16 cellular contexts compared by ENCODE assay signal in the genomic region with DNA sequence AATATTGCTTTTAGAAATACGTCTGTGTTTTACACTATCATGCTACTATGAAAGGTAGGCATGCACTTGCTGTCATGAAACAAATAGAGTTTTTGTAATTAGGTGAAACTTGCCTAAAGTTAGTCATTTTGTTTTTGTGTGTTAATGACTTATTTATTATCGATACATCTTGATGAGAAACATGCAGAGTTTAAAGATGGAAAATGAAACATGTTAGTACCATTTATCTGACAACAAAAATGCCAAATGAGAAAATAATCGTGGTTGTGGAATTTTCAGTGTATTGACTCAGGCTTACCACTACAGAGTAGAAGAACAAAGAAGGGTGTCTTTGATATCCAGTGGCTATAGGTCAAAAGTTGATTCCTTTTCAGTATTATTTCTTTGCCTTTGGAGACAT.
DNase-seq lines count a peak whose midpoint lies in the region; ATAC-seq, FAIRE-seq and TF ChIP-seq lines count a peak whose summit lies in the region.
"Had no signal": no experiment of that assay in that cellular context is flagged by ENCODE, and none has a peak within 500 bp of the region (broad histone marks: within the 10 kb centered on the region; RNA-seq: fewer than 3 reads in every experiment).

No MANE protein-coding gene starts in this region.

- no peak for FAIRE-seq in K562 (lab: Jason Lieb, UNC)
- FAIRE-seq: GM12878, HepG2 had no signal

- no peaks in the 10 kb centered on the region for H3K36me3 ChIP-seq in K562 (ENCODE audit: control insufficient read depth, insufficient read depth, low read length)
- H3K36me3 ChIP-seq in HAP-1 (replicated peaks) = no peaks in the 10 kb centered on the region
- H3K36me3 ChIP-seq: BLaER1 had no signal

- no TSS peak for BruUV-seq in K562 (replicated peaks; lab: Mats Ljungman, UMichigan)

- H3K4me3 ChIP-seq in K562 (no peak overlapping the region), HAP-1 (no peak overlapping the region)
- H3K4me3 ChIP-seq: BLaER1, GM12878 had no signal

- TF ChIP-seq POLR2A in K562 (conservative IDR thresholded peaks at IDR 0.05) = no peak

- intact Hi-C loops in K562 (cut with micrococcal nuclease) = no loop called here

- H2AFZ ChIP-seq in K562 (ENCODE audit: low read depth, low read length) = 0 out of 2 replicates have a peak overlapping the region, but pooled peaks have one; percentile 4

- H3K27me3 ChIP-seq in K562 (ENCODE audit: control insufficient read depth in 2 of 2, insufficient read depth in 2 of 2, low read length in 2 of 2) (no peaks in the 10 kb centered on the region), HAP-1 (ENCODE audit: low read depth) (no peaks in the 10 kb centered on the region)
- H3K27me3 ChIP-seq: BLaER1 had no signal

- peak; percentile 59 for DNase-seq in OCI-M1 (lab: John Stamatoyannopoulos, UW)
- DNase-seq in K562 (ENCODE audit: extremely low read depth in 1 of 4, low spot score in 3 of 4) = no peak
- peak; percentile 19 for DNase-seq in foreskin melanocyte
- DNase-seq in superior temporal gyrus (ENCODE audit: extremely low spot score) = peak; percentile 60
- no peak for DNase-seq in activated effector memory CD4-positive, alpha-beta T cell treated with anti-CD3 and anti-CD28 coated beads, Interleukin-2, amount 50 U/mL, for 16 hours
- no peak for DNase-seq in HAP-1 (ENCODE audit: low spot score in 2 of 2)
- no peak for DNase-seq in cerebellar nuclear complex (lab: John Stamatoyannopoulos, UW)
- DNase-seq: 8988T; CD4-positive, alpha-beta memory T cell; DND-41; EL; GOT3; H7 had no signal

- no peak for ATAC-seq in K562
- ATAC-seq: GM12878, HepG2 had no signal

- H4K20me1 ChIP-seq in K562 (replicated peaks; ENCODE audit: control insufficient read depth, insufficient read depth, low read length) = no peaks in the 10 kb centered on the region
- H4K20me1 ChIP-seq: BLaER1 had no signal

- TF ChIP-seq CTCF in K562 (IDR thresholded peaks at IDR 0.05 in 2 of 3, conservative IDR thresholded peaks at IDR 0.05 in 1 of 3; ENCODE audit: insufficient read depth in 2 of 3, low read depth in 1 of 3, low read length in 3 of 3) = no peak

- CTCF ChIA-PET in K562 (lab: Yijun Ruan, JAX; ENCODE audit: low intra/inter-chr PET ratio) = no interaction called here

- POLR2A ChIA-PET in K562 (lab: Yijun Ruan, JAX) = no interaction called here

- TF ChIP-seq RAD21 in K562 (CRISPR knock-in tag; conservative IDR thresholded peaks at IDR 0.05 in 1 of 2, IDR thresholded peaks at IDR 0.05 in 1 of 2) = no peak

- H3K9ac ChIP-seq in K562 (ENCODE audit: insufficient read depth in 1 of 2, low read depth in 2 of 2, low read length in 2 of 2) = no peak overlapping the region
- H3K9ac ChIP-seq: BLaER1 had no signal

- no peaks in the 10 kb centered on the region for H3K4me1 ChIP-seq in K562 (replicated peaks in 1 of 2; ENCODE audit: control insufficient read depth in 2 of 2, insufficient read depth in 2 of 2, low read length in 2 of 2)
- no peaks in the 10 kb centered on the region for H3K4me1 ChIP-seq in HAP-1
- H3K4me1 ChIP-seq: BLaER1 had no signal

- no peak for TF ChIP-seq EP300 in K562 (IDR thresholded peaks at IDR 0.05; ENCODE audit: low read length)

- H3K79me2 ChIP-seq in K562 (ENCODE audit: control insufficient read depth, insufficient read depth, low read length) = no peaks in the 10 kb centered on the region

- H3K9me3 ChIP-seq in K562 (replicated peaks; ENCODE audit: control insufficient read depth, insufficient read depth, low read depth, low read length) = no peaks in the 10 kb centered on the region
- no peaks in the 10 kb centered on the region for H3K9me3 ChIP-seq in HAP-1
- H3K9me3 ChIP-seq: BLaER1 had no signal

- in situ Hi-C loops in K562 (cut with MboI) (loop anchor here (10.0 kb wide), 1 partner anchor 99 kb away; no protein-coding TSS in a partner anchor), HAP-1 (cut with MboI; ENCODE audit: low sequenced_read_pairs) (no loop called here)

- H3K27ac ChIP-seq in K562 (ENCODE audit: extremely low read depth, low read depth, low read length) = no peak overlapping the region
- H3K27ac ChIP-seq: BLaER1 had no signal

- H3K9me1 ChIP-seq in K562 (ENCODE audit: control insufficient read depth, insufficient read depth, low read length) = no peaks in the 10 kb centered on the region

- H3K4me2 ChIP-seq in K562 (ENCODE audit: insufficient read depth, low read length) = no peak overlapping the region
- H3K4me2 ChIP-seq: BLaER1 had no signal

- 2% methylated on average over 3 of the region's 3 CpGs for WGBS in K562 (ENCODE audit: insufficient coverage, low coverage, missing lambda C conversion rate)

TF ChIP-seq in K562, 482 proteins besides CTCF, POLR2A, EP300 and RAD21:
- TF ChIP-seq MCM3 (IDR thresholded peaks at IDR 0.05) (no peak), ZBTB43 (CRISPR knock-in tag; IDR thresholded peaks at IDR 0.05) (no peak), LARP7 (IDR thresholded peaks at IDR 0.05) (no peak)
- TF ChIP-seq, protein P1, sequence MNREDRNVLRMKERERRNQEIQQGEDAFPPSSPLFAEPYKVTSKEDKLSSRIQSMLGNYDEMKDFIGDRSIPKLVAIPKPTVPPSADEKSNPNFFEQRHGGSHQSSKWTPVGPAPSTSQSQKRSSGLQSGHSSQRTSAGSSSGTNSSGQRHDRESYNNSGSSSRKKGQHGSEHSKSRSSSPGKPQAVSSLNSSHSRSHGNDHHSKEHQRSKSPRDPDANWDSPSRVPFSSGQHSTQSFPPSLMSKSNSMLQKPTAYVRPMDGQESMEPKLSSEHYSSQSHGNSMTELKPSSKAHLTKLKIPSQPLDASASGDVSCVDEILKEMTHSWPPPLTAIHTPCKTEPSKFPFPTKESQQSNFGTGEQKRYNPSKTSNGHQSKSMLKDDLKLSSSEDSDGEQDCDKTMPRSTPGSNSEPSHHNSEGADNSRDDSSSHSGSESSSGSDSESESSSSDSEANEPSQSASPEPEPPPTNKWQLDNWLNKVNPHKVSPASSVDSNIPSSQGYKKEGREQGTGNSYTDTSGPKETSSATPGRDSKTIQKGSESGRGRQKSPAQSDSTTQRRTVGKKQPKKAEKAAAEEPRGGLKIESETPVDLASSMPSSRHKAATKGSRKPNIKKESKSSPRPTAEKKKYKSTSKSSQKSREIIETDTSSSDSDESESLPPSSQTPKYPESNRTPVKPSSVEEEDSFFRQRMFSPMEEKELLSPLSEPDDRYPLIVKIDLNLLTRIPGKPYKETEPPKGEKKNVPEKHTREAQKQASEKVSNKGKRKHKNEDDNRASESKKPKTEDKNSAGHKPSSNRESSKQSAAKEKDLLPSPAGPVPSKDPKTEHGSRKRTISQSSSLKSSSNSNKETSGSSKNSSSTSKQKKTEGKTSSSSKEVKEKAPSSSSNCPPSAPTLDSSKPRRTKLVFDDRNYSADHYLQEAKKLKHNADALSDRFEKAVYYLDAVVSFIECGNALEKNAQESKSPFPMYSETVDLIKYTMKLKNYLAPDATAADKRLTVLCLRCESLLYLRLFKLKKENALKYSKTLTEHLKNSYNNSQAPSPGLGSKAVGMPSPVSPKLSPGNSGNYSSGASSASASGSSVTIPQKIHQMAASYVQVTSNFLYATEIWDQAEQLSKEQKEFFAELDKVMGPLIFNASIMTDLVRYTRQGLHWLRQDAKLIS (CRISPR knock-in tag; IDR thresholded peaks at IDR 0.05) = no peak
- TF ChIP-seq, protein P2, sequence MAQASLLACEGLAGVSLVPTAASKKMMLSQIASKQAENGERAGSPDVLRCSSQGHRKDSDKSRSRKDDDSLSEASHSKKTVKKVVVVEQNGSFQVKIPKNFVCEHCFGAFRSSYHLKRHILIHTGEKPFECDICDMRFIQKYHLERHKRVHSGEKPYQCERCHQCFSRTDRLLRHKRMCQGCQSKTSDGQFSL (CRISPR knock-in tag; IDR thresholded peaks at IDR 0.05) = no peak
- TF ChIP-seq, protein P2 (tag; IDR thresholded peaks at IDR 0.05) = no peak

Comparison
In these comparisons a context has a peak if more than half of its experiments do, and no peak if none do; other contexts are left out.
1. DNase-seq: peak in OCI-M1 (single experiment), foreskin melanocyte (single experiment) and superior temporal gyrus (single experiment); none in K562 (0 of 4), activated effector memory CD4-positive, alpha-beta T cell treated with anti-CD3 and anti-CD28 coated beads, Interleukin-2, amount 50 U/mL, for 16 hours (single experiment), HAP-1 (0 of 2) and cerebellar nuclear complex (0 of 2).